Comparison of ENCODE assay signal across 11 cellular contexts in genomic region chr1:36217667-36218066, GRCh38. TPM values are rescaled to one million over a fixed set of nuclear protein-coding genes. Genes with fewer than 3 reads are reported as not detected.
DNase-seq lines count a peak whose midpoint lies in the region; ATAC-seq, FAIRE-seq and TF ChIP-seq lines count a peak whose summit lies in the region.
"Had no signal": no experiment of that assay in that cellular context is flagged by ENCODE, and none has a peak within 500 bp of the region (broad histone marks: within the 10 kb centered on the region; RNA-seq: fewer than 3 reads in every experiment).

No MANE protein-coding gene starts in this region.

- H3K36me3 Mint-ChIP-seq in Calu3 (ENCODE audit: insufficient read depth, unreplicated experiment) (no peaks in the 10 kb centered on the region), nephron (ENCODE audit: low read depth) (no peaks in the 10 kb centered on the region)

- FAIRE-seq in frontal cortex (lab: Jason Lieb, UNC), result no peak

- intact Hi-C loops in Calu3 (cut with micrococcal nuclease; ENCODE audit: unreplicated experiment), result no loop called here

- BruUV-seq in Calu3 (replicated peaks; lab: Mats Ljungman, UMichigan), result no TSS peak

- peak; percentile 49 for ATAC-seq in esophagus mucosa

- H3K27ac Mint-ChIP-seq in Calu3 (ENCODE audit: unreplicated experiment), result peak overlapping the region; percentile 30
- H3K27ac Mint-ChIP-seq in nephron, result peak overlapping the region; percentile 6 to 70 (median 18)

- peak; percentile 36 for DNase-seq in Calu3
- DNase-seq in OCI-M1 (lab: John Stamatoyannopoulos, UW), result peak; percentile 23
- DNase-seq in frontal cortex (ENCODE audit: low spot score in 2 of 2), result no peak
- no peak for DNase-seq in NCI-H524 treated with DMSO at 0.1 percent for 48 hours (lab: John Stamatoyannopoulos, UW)
- DNase-seq in AG20443 (ENCODE audit: low spot score), result no peak
- DNase-seq in T-helper 2 cell, result no peak
- DNase-seq: GF-D8; stimulated activated CD8-positive, alpha-beta memory T cell treated with anti-CD3 and anti-CD28 coated beads, Interleukin-4, amount 100 ng/mL, for 48 hours had no signal

- CTCF ChIA-PET in Calu3 (lab: Charles Lee), result interaction anchor here (0.7 to 0.8 kb wide), 2 partner anchors 57 to 68 kb away, joined by 3 read pairs; no protein-coding TSS in a partner anchor

- H3K4me3 Mint-ChIP-seq in Calu3 (ENCODE audit: low read depth, unreplicated experiment) (no peak overlapping the region), nephron (no peak overlapping the region)
- H3K4me3 Mint-ChIP-seq: neural crest cell had no signal

- no peaks in the 10 kb centered on the region for H3K9me3 Mint-ChIP-seq in Calu3 (ENCODE audit: low read depth, unreplicated experiment)
- no peaks in the 10 kb centered on the region for H3K9me3 Mint-ChIP-seq in nephron
- H3K9me3 Mint-ChIP-seq: neural crest cell had no signal

- H3K27me3 Mint-ChIP-seq in Calu3 (ENCODE audit: unreplicated experiment) (no peaks in the 10 kb centered on the region), nephron (ENCODE audit: low read depth) (no peaks in the 10 kb centered on the region)

- no peak for TF ChIP-seq CTCF in Calu3 (IDR thresholded peaks at IDR 0.05; ENCODE audit: unreplicated experiment)
- peak in 2 of 3 experiments; percentile 13 to 32 for TF ChIP-seq CTCF in nephron (IDR thresholded peaks at IDR 0.05; ENCODE audit: unreplicated experiment in 3 of 3)

- H3K4me1 Mint-ChIP-seq in Calu3 (ENCODE audit: low read depth, unreplicated experiment), result peaks cover 23% of the 10 kb centered on the region
- H3K4me1 Mint-ChIP-seq in nephron, result no peaks in the 10 kb centered on the region
- H3K4me1 Mint-ChIP-seq: neural crest cell had no signal

RNA-seq across cellular contexts. Expression of gene THRAP3, which starts 6.6 kb away (rescaled TPM):
- total RNA-seq in Calu3 (2022), result 97.5 and 99.4 TPM in 2 replicates
- total RNA-seq in esophagus mucosa, result 72.0 TPM
- total RNA-seq in frontal cortex, result 80.3 TPM

Comparison
In these comparisons a context has a peak if more than half of its experiments do, and no peak if none do; other contexts are left out.
1. DNase-seq: peak in Calu3 (single experiment) and OCI-M1 (single experiment); none in frontal cortex (0 of 2), NCI-H524 treated with DMSO at 0.1 percent for 48 hours (single experiment), AG20443 (single experiment) and T-helper 2 cell (0 of 5).